ENCODE assay signal across 1 cellular context in genomic region chr7:974172-974571, GRCh38.
TF ChIP-seq lines count a peak whose summit lies in the region.

No MANE protein-coding gene starts in this region.

TF ChIP-seq in WTC11, 78 proteins besides CTCF, POLR2A, EP300 and RAD21 (continued from another document):
- TF ChIP-seq ZNF425 (CRISPR knock-in tag; conservative IDR thresholded peaks at IDR 0.05) (no peak), CREB1 (CRISPR knock-in tag; IDR thresholded peaks at IDR 0.05) (no peak), OVOL2 (CRISPR knock-in tag; IDR thresholded peaks at IDR 0.05; ENCODE audit: borderline replicate concordance) (no peak), TP53 (CRISPR knock-in tag; IDR thresholded peaks at IDR 0.05) (no peak), KAT7 (CRISPR knock-in tag; IDR thresholded peaks at IDR 0.05; ENCODE audit: borderline replicate concordance) (no peak), TEAD1 (CRISPR knock-in tag; IDR thresholded peaks at IDR 0.05) (no peak), ZSCAN18 (CRISPR knock-in tag; IDR thresholded peaks at IDR 0.05) (no peak), ZNF423 (CRISPR knock-in tag; IDR thresholded peaks at IDR 0.05) (no peak), GRHL2 (CRISPR knock-in tag; IDR thresholded peaks at IDR 0.05; ENCODE audit: insufficient replicate concordance, severe bottlenecking) (no peak), MAX (CRISPR knock-in tag; IDR thresholded peaks at IDR 0.05) (no peak), ZBTB43 (CRISPR knock-in tag; IDR thresholded peaks at IDR 0.05) (no peak), FOXP4 (CRISPR knock-in tag; IDR thresholded peaks at IDR 0.05) (no peak)
